Comparison of ENCODE assay signal across 15 cellular contexts in genomic region chr21:33367309-33367973, GRCh38. TPM values are rescaled to one million over a fixed set of nuclear protein-coding genes. Genes with fewer than 3 reads are reported as not detected.
DNase-seq lines count a peak whose midpoint lies in the region; ATAC-seq, FAIRE-seq and TF ChIP-seq lines count a peak whose summit lies in the region.
"Had no signal": no experiment of that assay in that cellular context is flagged by ENCODE, and none has a peak within 500 bp of the region (broad histone marks: within the 10 kb centered on the region; RNA-seq: fewer than 3 reads in every experiment).

No MANE protein-coding gene starts in this region.

- in situ Hi-C loops in KBM-7 (cut with MboI; ENCODE audit: low pct_unique_long_range_greater_than_20kb, low sequenced_read_pairs), result no loop called here

- peaks cover 28% of the 10 kb centered on the region for H3K36me3 Mint-ChIP-seq in activated CD4-positive, alpha-beta memory T cell treated with anti-CD3 and anti-CD28 coated beads, Interleukin-2, amount 10 ng/mL, durations not matched to agents 7 days and 5 days (ENCODE audit: low read depth)
- peaks cover 6% of the 10 kb centered on the region for H3K36me3 Mint-ChIP-seq in activated CD4-positive, alpha-beta memory T cell treated with anti-CD3 and anti-CD28 coated beads for 36 hours
- H3K36me3 Mint-ChIP-seq in activated naive CD8-positive, alpha-beta T cell, result peaks cover 4% of the 10 kb centered on the region
- H3K36me3 Mint-ChIP-seq in nephron progenitor cell (ENCODE audit: low read depth), result peaks cover 7% of the 10 kb centered on the region

- peaks cover 27% of the 10 kb centered on the region for H3K9me3 Mint-ChIP-seq in activated CD4-positive, alpha-beta memory T cell treated with anti-CD3 and anti-CD28 coated beads, Interleukin-2, amount 10 ng/mL, durations not matched to agents 7 days and 5 days
- H3K9me3 Mint-ChIP-seq in activated CD4-positive, alpha-beta memory T cell treated with anti-CD3 and anti-CD28 coated beads for 36 hours, result peaks cover 27% of the 10 kb centered on the region
- peaks cover 6% of the 10 kb centered on the region for H3K9me3 Mint-ChIP-seq in activated naive CD8-positive, alpha-beta T cell (ENCODE audit: low read depth)
- peaks cover 47% of the 10 kb centered on the region for H3K9me3 Mint-ChIP-seq in nephron progenitor cell

- no peak for TF ChIP-seq CTCF in nephron progenitor cell (IDR thresholded peaks at IDR 0.05)
- TF ChIP-seq CTCF in GM20000 (IDR thresholded peaks at IDR 0.05; ENCODE audit: extremely low read depth, missing control alignments), result no peak

- H3K27ac Mint-ChIP-seq in activated CD4-positive, alpha-beta memory T cell treated with anti-CD3 and anti-CD28 coated beads, Interleukin-2, amount 10 ng/mL, durations not matched to agents 7 days and 5 days, result peak overlapping the region; percentile 9
- H3K27ac Mint-ChIP-seq in activated CD4-positive, alpha-beta memory T cell treated with anti-CD3 and anti-CD28 coated beads for 36 hours, result no peak overlapping the region
- H3K27ac Mint-ChIP-seq in activated naive CD8-positive, alpha-beta T cell, result peak overlapping the region; percentile 28
- H3K27ac Mint-ChIP-seq in nephron progenitor cell, result peak overlapping the region; percentile 47

- POLR2A ChIA-PET in activated CD4-positive, alpha-beta memory T cell treated with anti-CD3 and anti-CD28 coated beads, Interleukin-2, amount 10 ng/mL, durations not matched to agents 7 days and 5 days (lab: Charles Lee), result interaction anchor here (1.4 kb wide), 1 partner anchor 67 kb away, joined by 4 read pairs; no protein-coding TSS in a partner anchor
- POLR2A ChIA-PET in activated CD4-positive, alpha-beta memory T cell treated with anti-CD3 and anti-CD28 coated beads for 36 hours (lab: Charles Lee), result no interaction called here

- no peak overlapping the region for H3K4me3 Mint-ChIP-seq in activated CD4-positive, alpha-beta memory T cell treated with anti-CD3 and anti-CD28 coated beads, Interleukin-2, amount 10 ng/mL, durations not matched to agents 7 days and 5 days
- no peak overlapping the region for H3K4me3 Mint-ChIP-seq in activated CD4-positive, alpha-beta memory T cell treated with anti-CD3 and anti-CD28 coated beads for 36 hours
- no peak overlapping the region for H3K4me3 Mint-ChIP-seq in activated naive CD8-positive, alpha-beta T cell
- no peak overlapping the region for H3K4me3 Mint-ChIP-seq in nephron progenitor cell

- peaks cover 11% of the 10 kb centered on the region for H3K4me1 Mint-ChIP-seq in activated CD4-positive, alpha-beta memory T cell treated with anti-CD3 and anti-CD28 coated beads, Interleukin-2, amount 10 ng/mL, durations not matched to agents 7 days and 5 days
- H3K4me1 Mint-ChIP-seq in activated CD4-positive, alpha-beta memory T cell treated with anti-CD3 and anti-CD28 coated beads for 36 hours (ENCODE audit: low read depth), result no peaks in the 10 kb centered on the region
- H3K4me1 Mint-ChIP-seq in activated naive CD8-positive, alpha-beta T cell (ENCODE audit: low read depth), result peaks cover 3% of the 10 kb centered on the region
- H3K4me1 Mint-ChIP-seq in nephron progenitor cell, result no peaks in the 10 kb centered on the region

- DNase-seq in activated CD4-positive, alpha-beta memory T cell treated with anti-CD3 and anti-CD28 coated beads, Interleukin-2, amount 10 ng/mL, durations not matched to agents 7 days and 5 days, result no peak
- no peak for DNase-seq in activated CD4-positive, alpha-beta memory T cell treated with anti-CD3 and anti-CD28 coated beads for 36 hours
- DNase-seq in KBM-7, result peak; percentile 74
- no peak for DNase-seq in nephron progenitor cell
- DNase-seq in HTR-8/SVneo (ENCODE audit: insufficient read length, low spot score), result no peak
- no peak for DNase-seq in GM20000 (ENCODE audit: low spot score)
- DNase-seq: DMS79 treated with DMSO at 0.1 percent for 48 hours, kidney, NCI-H1092, NCI-H345, RPMI8226, uterus had no signal

- ATAC-seq in HG03045 (IDR thresholded peaks at IDR 0.05; ENCODE audit: unreplicated experiment), result no peak
- ATAC-seq: gastroesophageal sphincter had no signal

- no peak for FAIRE-seq in HTR-8/SVneo (lab: Jason Lieb, UNC)
- FAIRE-seq: kidney had no signal

- intact Hi-C loops in activated CD4-positive, alpha-beta memory T cell treated with anti-CD3 and anti-CD28 coated beads for 36 hours (cut with micrococcal nuclease), result loop anchor here (10.0 kb wide), 1 partner anchor 237 kb away; no protein-coding TSS in a partner anchor

- peaks cover 15% of the 10 kb centered on the region for H3K27me3 Mint-ChIP-seq in activated CD4-positive, alpha-beta memory T cell treated with anti-CD3 and anti-CD28 coated beads, Interleukin-2, amount 10 ng/mL, durations not matched to agents 7 days and 5 days
- H3K27me3 Mint-ChIP-seq in activated CD4-positive, alpha-beta memory T cell treated with anti-CD3 and anti-CD28 coated beads for 36 hours, result no peaks in the 10 kb centered on the region
- H3K27me3 Mint-ChIP-seq in activated naive CD8-positive, alpha-beta T cell, result no peaks in the 10 kb centered on the region
- H3K27me3 Mint-ChIP-seq in nephron progenitor cell (ENCODE audit: low read depth, poor library complexity), result peaks cover 6% of the 10 kb centered on the region

- CTCF ChIA-PET in activated CD4-positive, alpha-beta memory T cell treated with anti-CD3 and anti-CD28 coated beads, Interleukin-2, amount 10 ng/mL, durations not matched to agents 7 days and 5 days (lab: Charles Lee), result interaction anchor here (0.5 to 2.1 kb wide), 2 partner anchors 8 to 244 kb away, joined by 3 to 6 read pairs; no protein-coding TSS in a partner anchor
- CTCF ChIA-PET in activated CD4-positive, alpha-beta memory T cell treated with anti-CD3 and anti-CD28 coated beads for 36 hours (lab: Charles Lee), result interaction anchor here (1.1 to 1.4 kb wide), 2 partner anchors 78 to 170 kb away, joined by 4 to 6 read pairs; no protein-coding TSS in a partner anchor

RNA-seq across cellular contexts. Expression of gene IFNGR2, which starts 35.8 kb away (rescaled TPM):
- 1 to 10 TPM; 4.6 to 4.7 TPM for total RNA-seq in activated CD4-positive, alpha-beta memory T cell treated with anti-CD3 and anti-CD28 coated beads, Interleukin-2, amount 10 ng/mL, durations not matched to agents 7 days and 5 days
- total RNA-seq in activated CD4-positive, alpha-beta memory T cell treated with anti-CD3 and anti-CD28 coated beads for 36 hours, result 10 to 100 TPM; 14.3 to 17.0 TPM

RNA-seq across cellular contexts. Expression of gene IFNAR1, which starts 42.7 kb away (rescaled TPM):
- 10 to 100 TPM; 38.6 to 39.3 TPM for total RNA-seq in activated CD4-positive, alpha-beta memory T cell treated with anti-CD3 and anti-CD28 coated beads, Interleukin-2, amount 10 ng/mL, durations not matched to agents 7 days and 5 days
- 10 to 100 TPM; 28.0 to 32.0 TPM for total RNA-seq in activated CD4-positive, alpha-beta memory T cell treated with anti-CD3 and anti-CD28 coated beads for 36 hours
